In genomic region chr1:43422995-43423671, GRCh38 we compare ENCODE assay signal across 1 cellular context.
TF ChIP-seq lines count a peak whose summit lies in the region.

No MANE protein-coding gene starts in this region.

TF ChIP-seq in HCT116, 20 proteins besides CTCF, POLR2A, EP300 and RAD21 (continued from another document):
- TF ChIP-seq REST (IDR thresholded peaks at IDR 0.05; ENCODE audit: low read depth) (no peak), POLR2AphosphoS5 (IDR thresholded peaks at IDR 0.05; ENCODE audit: low read depth, low read length) (no peak), SRF (IDR thresholded peaks at IDR 0.05; ENCODE audit: low read depth) (no peak), ZBTB33 (IDR thresholded peaks at IDR 0.05; ENCODE audit: extremely low read depth, insufficient replicate concordance, low read length) (no peak), SIN3A (IDR thresholded peaks at IDR 0.05; ENCODE audit: low read depth) (no peak), EGR1 (IDR thresholded peaks at IDR 0.05; ENCODE audit: low read depth) (no peak), YY1 (IDR thresholded peaks at IDR 0.05; ENCODE audit: extremely low read depth, insufficient replicate concordance, low read depth, low read length) (no peak), EZH2phosphoT487 (IDR thresholded peaks at IDR 0.05; ENCODE audit: borderline replicate concordance) (no peak)
TF ChIP-seq in HCT116: peak in this region for 0.
